In the genomic region with DNA sequence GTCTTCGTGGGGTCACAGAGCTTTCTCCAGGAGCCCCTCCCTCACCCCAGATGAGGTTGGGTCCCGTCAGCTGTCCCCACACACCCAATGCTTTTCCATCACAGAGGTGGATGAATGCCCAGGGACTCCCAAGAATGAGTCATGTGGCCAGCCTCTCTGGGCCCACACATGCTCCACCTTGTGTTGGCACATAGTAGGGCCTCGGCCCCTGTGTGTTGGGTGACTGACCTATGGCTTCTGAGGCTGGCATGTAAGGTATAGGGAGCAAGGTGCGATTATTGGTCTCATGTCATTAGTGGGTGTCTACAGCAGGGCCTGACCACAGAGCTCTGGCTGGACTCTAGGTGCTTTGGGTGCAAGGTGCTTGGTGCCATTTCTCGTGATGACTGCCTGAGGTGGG, we compare ENCODE assay signal across 25 cellular contexts.
"Had no signal": no experiment of that assay in that cellular context is flagged by ENCODE, and none has a peak within 500 bp of the region (broad histone marks: within the 10 kb centered on the region; RNA-seq: fewer than 3 reads in every experiment).

No MANE protein-coding gene starts in this region.

- H3K9me3 ChIP-seq: colonic mucosa, heart left ventricle, ovary, suprapubic skin, tibial artery, upper lobe of right lung had no signal

- H3K27ac Mint-ChIP-seq: activated naive CD8-positive, alpha-beta T cell; progenitor cell of endocrine pancreas had no signal

- H3K27me3 Mint-ChIP-seq: activated naive CD8-positive, alpha-beta T cell had no signal

- H3K9me3 Mint-ChIP-seq: immature natural killer cell had no signal

- H3K36me3 ChIP-seq: colonic mucosa, heart left ventricle, ovary, suprapubic skin, tibial artery, upper lobe of right lung had no signal

- H3K27me3 ChIP-seq: colonic mucosa, heart left ventricle, ovary, suprapubic skin, tibial artery, upper lobe of right lung had no signal

- ATAC-seq: activated CD4-positive, CD25-positive, alpha-beta regulatory T cell treated with anti-CD3 and anti-CD28 coated beads, Interleukin-2, amount 50 U/mL, for 24 hours; left colon had no signal

- FAIRE-seq: bronchial epithelial cell, kidney had no signal

- H3K27ac ChIP-seq: colonic mucosa, ovary, suprapubic skin had no signal

- DNase-seq: activated CD4-positive, alpha-beta T cell treated with anti-CD3 and anti-CD28 coated beads for 48 hours; activated CD4-positive, alpha-beta T cell treated with anti-CD3 and anti-CD28 coated beads, Interleukin-2, amount 50 U/mL, for 48 hours; activated CD8-positive, alpha-beta memory T cell treated with anti-CD3 and anti-CD28 coated beads for 24 hours; activated effector memory CD4-positive, alpha-beta T cell treated with Interleukin-2 at 50 U/mL for 16 hours; activated naive CD4-positive, alpha-beta T cell treated with Interleukin-2 at 50 U/mL for 16 hours; colonic mucosa; effector memory CD4-positive, alpha-beta T cell; heart left ventricle; hypothalamus; kidney; left colon; mammary epithelial cell; ovary; retina; stimulated activated CD4-positive, alpha-beta T cell treated with anti-CD3 and anti-CD28 coated beads, Interleukin-15, amount 100 ng/mL, for 24 hours; stimulated activated CD4-positive, alpha-beta T cell treated with anti-CD3 and anti-CD28 coated beads, Interleukin-2, amount 100 ng/mL, for 24 hours; stimulated activated naive CD4-positive, alpha-beta T cell; tibial artery; upper lobe of right lung had no signal

- H3K36me3 Mint-ChIP-seq: activated naive CD8-positive, alpha-beta T cell; immature natural killer cell had no signal

- H3K4me3 Mint-ChIP-seq: activated naive CD8-positive, alpha-beta T cell had no signal

- H3K4me3 ChIP-seq: colonic mucosa, heart left ventricle, ovary, suprapubic skin, tibial artery, upper lobe of right lung had no signal
